In the genomic region with DNA sequence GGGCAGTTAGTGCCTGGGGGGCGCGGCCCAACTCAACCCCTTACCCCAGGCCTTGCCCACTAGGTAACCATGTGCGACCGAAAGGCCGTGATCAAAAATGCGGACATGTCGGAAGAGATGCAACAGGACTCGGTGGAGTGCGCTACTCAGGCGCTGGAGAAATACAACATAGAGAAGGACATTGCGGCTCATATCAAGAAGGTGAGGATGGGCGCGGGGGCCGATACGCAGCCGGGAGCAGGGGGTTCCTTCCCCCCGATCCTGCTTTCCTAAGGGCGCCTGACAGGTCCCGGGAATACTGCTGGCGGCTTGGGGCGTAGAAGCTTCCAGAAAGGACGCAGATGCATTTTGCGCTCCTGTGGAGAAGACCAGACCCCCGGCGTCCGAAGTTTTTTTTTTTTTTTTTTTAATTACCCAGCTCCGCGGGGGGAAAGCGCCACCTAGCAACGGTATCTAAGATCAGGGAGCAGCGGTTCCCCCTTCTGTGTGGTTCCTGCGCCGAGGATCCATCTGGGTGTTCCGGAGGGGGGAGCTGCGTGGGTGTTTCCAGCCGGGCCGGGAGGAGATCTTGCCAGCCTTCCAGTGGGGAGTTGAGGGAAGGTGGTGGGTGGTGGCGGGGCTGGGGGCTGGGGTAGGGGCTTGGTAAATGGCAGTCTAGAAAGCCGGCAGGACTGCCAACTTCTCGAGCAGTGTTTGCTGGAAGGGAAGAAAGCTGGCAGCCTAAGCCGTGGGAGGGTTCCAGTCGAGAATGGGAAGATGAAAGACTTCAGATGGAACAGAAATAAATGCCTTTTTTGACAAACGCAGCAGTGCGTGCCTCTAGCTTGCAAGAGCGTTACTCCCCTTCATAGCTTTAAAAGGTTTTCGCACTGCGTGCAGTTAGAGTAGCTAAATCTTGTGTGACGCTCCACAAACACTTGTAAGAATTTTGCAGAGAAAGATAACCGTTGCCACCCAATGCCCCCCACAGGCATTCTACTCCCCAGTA, we compare ENCODE assay signal across 8 cellular contexts. TPM values are rescaled to one million over a fixed set of nuclear protein-coding genes. Genes with fewer than 3 reads are reported as not detected.
DNase-seq lines count a peak whose midpoint lies in the region; ATAC-seq and TF ChIP-seq lines count a peak whose summit lies in the region.

No MANE protein-coding gene starts in this region.

- peaks cover 3% of the 10 kb centered on the region for H3K27me3 Mint-ChIP-seq in nephron progenitor cell (ENCODE audit: low read depth, poor library complexity)

- H3K4me3 Mint-ChIP-seq in nephron progenitor cell: peak overlapping the region; percentile 100

- DNase-seq in NCI-H2107 treated with DMSO at 0.1 percent for 48 hours (lab: John Stamatoyannopoulos, UW; ENCODE audit: unreplicated experiment) (peak; percentile 34), NCI-H2107 (lab: John Stamatoyannopoulos, UW) (no peak), fibroblast of pulmonary artery (ENCODE audit: low read depth) (peak; percentile 67), nephron progenitor cell (peak; percentile 60), stomach (peak; percentile 59)
- DNase-seq in activated T-helper 9 cell treated with anti-CD3 and anti-CD28 coated beads, Interleukin-2, amount 50 U/mL, for 16 hours (ENCODE audit: low read depth): peak; percentile 29

- H3K4me1 Mint-ChIP-seq in nephron progenitor cell: peaks cover 40% of the 10 kb centered on the region

- peaks cover 45% of the 10 kb centered on the region for H3K36me3 Mint-ChIP-seq in nephron progenitor cell (ENCODE audit: low read depth)

- H3K4me3 ChIP-seq in OCI-LY3 (ENCODE audit: low read length): peak overlapping the region; percentile 95
- H3K4me3 ChIP-seq in fibroblast of pulmonary artery (replicated peaks; ENCODE audit: low read depth, low read length): peak overlapping the region; percentile 95
- H3K4me3 ChIP-seq in stomach: peak overlapping the region; percentile 92 to 98 (median 96)

- intact Hi-C loops in stomach (cut with DNase I; ENCODE audit: low total_unique reads): no loop called here

- peak overlapping the region; percentile 96 for H3K4me2 ChIP-seq in OCI-LY3 (ENCODE audit: low read length)

- no peak for TF ChIP-seq POLR2A in stomach (IDR thresholded peaks at IDR 0.05)

- TF ChIP-seq EP300 in stomach (IDR thresholded peaks at IDR 0.05): no peak

- H3K27ac ChIP-seq in OCI-LY3 (ENCODE audit: low read length): peak overlapping the region; percentile 76
- H3K27ac ChIP-seq in stomach: peak overlapping the region; percentile 81 to 93 (median 88)

- H3K27me3 ChIP-seq in OCI-LY3 (ENCODE audit: low read depth, low read length) (no peaks in the 10 kb centered on the region), stomach (no peaks in the 10 kb centered on the region)

- WGBS in stomach, 5 donors: 0 to 2% (median 1%) methylated on average over 47 to 49 of the region's 49 CpGs

- H3K9me3 ChIP-seq in OCI-LY3 (ENCODE audit: insufficient read depth, low read length): no peaks in the 10 kb centered on the region
- no peaks in the 10 kb centered on the region for H3K9me3 ChIP-seq in stomach

- ATAC-seq in HG02973 (IDR thresholded peaks at IDR 0.05; ENCODE audit: unreplicated experiment): peak; percentile 5

- peaks cover 37% of the 10 kb centered on the region for H3K79me2 ChIP-seq in OCI-LY3 (ENCODE audit: low read length)

- H3K36me3 ChIP-seq in OCI-LY3 (replicated peaks; ENCODE audit: low read depth, low read length): peaks cover 24% of the 10 kb centered on the region
- H3K36me3 ChIP-seq in stomach: peaks cover 5 to 32% (median 27%) of the 10 kb centered on the region in 4 donors

- peaks cover 11% of the 10 kb centered on the region for H4K20me1 ChIP-seq in OCI-LY3 (ENCODE audit: insufficient read depth, low read length)

- peak overlapping the region; percentile 96 for H3K9ac ChIP-seq in OCI-LY3 (ENCODE audit: low read length)

- H2AFZ ChIP-seq in OCI-LY3 (ENCODE audit: low read depth, low read length): no peak overlapping the region

- H3K27ac Mint-ChIP-seq in nephron progenitor cell: peak overlapping the region; percentile 99

- H3K9me3 Mint-ChIP-seq in nephron progenitor cell: no peaks in the 10 kb centered on the region

- TF ChIP-seq CTCF in OCI-LY3 (IDR thresholded peaks at IDR 0.05; ENCODE audit: low read depth, low read length): peak; percentile 47; the same call in 1 of the 2 replicates
- no peak for TF ChIP-seq CTCF in fibroblast of pulmonary artery (IDR thresholded peaks at IDR 0.05; ENCODE audit: low read length, missing control alignments)
- TF ChIP-seq CTCF in nephron progenitor cell (IDR thresholded peaks at IDR 0.05): no peak
- no peak for TF ChIP-seq CTCF in stomach (IDR thresholded peaks at IDR 0.05)

- H3K4me1 ChIP-seq in OCI-LY3 (ENCODE audit: low read length) (peaks cover 14% of the 10 kb centered on the region), stomach (peaks cover 17 to 39% (median 30%) of the 10 kb centered on the region in 4 donors)

RNA-seq across cellular contexts. Expression of gene DYNLL1, which starts 0.7 kb away (rescaled TPM):
- total RNA-seq in stomach: 100 to 1,000 TPM in 4 of 5 donors, 10 to 100 TPM in 1; 27.2 to 197 (median 114) TPM
- polyA plus RNA-seq in stomach: 100 to 1,000 TPM; 476 to 580 (median 578) TPM

RNA-seq across cellular contexts. Expression of gene SRSF9, which starts 27.1 kb away (rescaled TPM):
- 100 to 1,000 TPM in 2 of 5 donors, 10 to 100 TPM in 3; 41.1 to 218 (median 92.3) TPM for total RNA-seq in stomach
- 100 to 1,000 TPM in 2 of 3 donors, 10 to 100 TPM in 1; 86.1 to 116 (median 112) TPM for polyA plus RNA-seq in stomach

RNA-seq across cellular contexts. Expression of gene COQ5, which starts 32.3 kb away (rescaled TPM):
- 10 to 100 TPM in 3 of 5 donors, 1 to 10 TPM in 2; 2.6 to 32.4 (median 10.5) TPM for total RNA-seq in stomach
- polyA plus RNA-seq in stomach: 10 to 100 TPM; 24.0 to 31.8 (median 27.8) TPM

RNA-seq across cellular contexts. Expression of gene RNF10, which starts 37.5 kb away (rescaled TPM):
- total RNA-seq in stomach: 100 to 1,000 TPM; 189 to 656 (median 318) TPM
- polyA plus RNA-seq in stomach: 100 to 1,000 TPM; 124 to 157 (median 133) TPM

RNA-seq across cellular contexts. Expression of gene GATC, which starts 50.4 kb away (rescaled TPM):
- total RNA-seq in stomach: 10 to 100 TPM in 3 of 5 donors, 1 to 10 TPM in 2; 4.0 to 25.3 (median 13.4) TPM
- 10 to 100 TPM in 2 of 3 donors, 1 to 10 TPM in 1; 8.7 to 13.9 (median 12.5) TPM for polyA plus RNA-seq in stomach
